ENCODE assay signal across 8 cellular contexts in the genomic region with DNA sequence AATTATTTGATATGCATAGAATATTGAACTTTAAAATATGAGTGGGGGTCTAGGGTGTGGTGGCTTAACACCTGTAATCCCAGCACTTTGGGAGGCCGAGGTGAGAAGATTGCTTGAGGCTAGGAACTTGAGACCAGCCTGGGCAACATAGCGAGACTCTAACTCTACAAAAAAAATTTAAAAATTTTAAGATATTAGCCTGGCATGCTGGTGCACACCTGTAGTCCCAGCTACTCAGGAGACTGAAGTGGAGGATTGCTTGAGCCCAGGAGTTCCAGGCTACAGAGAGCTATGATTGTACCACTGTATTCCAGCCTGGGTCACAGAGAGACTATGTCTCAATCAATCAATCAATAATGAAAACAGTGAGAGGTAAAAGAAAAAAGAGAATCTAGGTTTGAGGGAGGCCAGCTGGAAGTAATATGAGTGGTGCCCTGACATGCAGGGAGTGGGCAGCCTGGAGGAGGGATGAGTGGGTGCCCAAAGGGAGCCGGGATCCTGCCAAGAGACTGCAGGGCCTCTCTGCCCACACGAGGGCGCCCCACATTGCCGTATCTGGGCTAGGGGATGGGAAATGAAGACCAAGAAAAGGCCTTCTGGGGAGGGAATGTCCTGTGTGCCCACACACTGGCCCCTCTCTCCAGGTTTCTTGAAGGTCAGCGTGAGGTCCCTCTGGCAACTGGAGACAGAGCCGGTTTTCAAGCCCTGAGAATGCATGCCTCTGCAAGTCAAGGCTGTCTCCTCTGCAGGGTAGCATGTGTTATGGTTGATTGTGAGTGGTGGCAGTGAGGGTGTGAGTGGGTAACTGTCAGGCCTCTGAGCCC.
DNase-seq lines count a peak whose midpoint lies in the region; ATAC-seq and TF ChIP-seq lines count a peak whose summit lies in the region.

No MANE protein-coding gene starts in this region.

- H3K36me3 ChIP-seq in lung (ENCODE audit: control insufficient read depth in 2 of 2, insufficient read depth in 2 of 2, low read length in 2 of 2), result no peaks in the 10 kb centered on the region

- H3K4me1 ChIP-seq in lung (ENCODE audit: control insufficient read depth in 2 of 2, insufficient read depth in 2 of 2, low read length in 2 of 2), result no peaks in the 10 kb centered on the region

- 24 to 26% methylated on average over 8 of the region's 8 CpGs for WGBS in lung, 2 donors

- peak; percentile 58 for ATAC-seq in HG02759 (IDR thresholded peaks at IDR 0.05; ENCODE audit: unreplicated experiment)
- ATAC-seq in lung (ENCODE audit: insufficient read depth, low FRiP score), result peak; percentile 81
- ATAC-seq in HG03045 (IDR thresholded peaks at IDR 0.05; ENCODE audit: unreplicated experiment), result no peak

- peak; percentile 55 for TF ChIP-seq CTCF in lung (IDR thresholded peaks at IDR 0.05; ENCODE audit: control extremely low read depth, extremely low read depth)

- H3K27me3 ChIP-seq in lung (ENCODE audit: control insufficient read depth, insufficient read depth), result no peaks in the 10 kb centered on the region

- no peak overlapping the region for H3K4me3 ChIP-seq in lung

- no peak overlapping the region for H3K27ac ChIP-seq in lung (ENCODE audit: low read depth in 1 of 2, low read length in 1 of 2)

- DNase-seq in DMS79 treated with DMSO at 0.1 percent for 48 hours (lab: John Stamatoyannopoulos, UW) (peak; percentile 51), NCI-H510A (lab: John Stamatoyannopoulos, UW) (peak; percentile 7), ecto neural progenitor cell (ENCODE audit: low spot score) (peak; percentile 88), lung (ENCODE audit: low spot score) (peak; percentile 70)
- peak; percentile 48 for DNase-seq in activated CD4-positive, alpha-beta T cell treated with anti-CD3 and anti-CD28 coated beads, Interleukin-2, amount 50 U/mL, for 4 hours
- peak; percentile 20 for DNase-seq in stimulated activated CD8-positive, alpha-beta memory T cell treated with anti-CD3 and anti-CD28 coated beads, Interleukin-12 subunit alpha, Interleukin-12 subunit beta, amount 100 ng/mL, for 4 hours (ENCODE audit: low read depth)

- no peaks in the 10 kb centered on the region for H3K9me3 ChIP-seq in lung (ENCODE audit: control insufficient read depth in 2 of 2, insufficient read depth in 1 of 2, low read length in 1 of 2)

Comparison
In these comparisons a context has a peak if more than half of its experiments do, and no peak if none do; other contexts are left out.
1. DNase-seq: peak in every context shown above with its lines; median percentile 88 in ecto neural progenitor cell; 70 in lung; 51 in DMS79 treated with DMSO at 0.1 percent for 48 hours; 48 in activated CD4-positive, alpha-beta T cell treated with anti-CD3 and anti-CD28 coated beads, Interleukin-2, amount 50 U/mL, for 4 hours; 20 in stimulated activated CD8-positive, alpha-beta memory T cell treated with anti-CD3 and anti-CD28 coated beads, Interleukin-12 subunit alpha, Interleukin-12 subunit beta, amount 100 ng/mL, for 4 hours; 7 in NCI-H510A.